In the genomic region with DNA sequence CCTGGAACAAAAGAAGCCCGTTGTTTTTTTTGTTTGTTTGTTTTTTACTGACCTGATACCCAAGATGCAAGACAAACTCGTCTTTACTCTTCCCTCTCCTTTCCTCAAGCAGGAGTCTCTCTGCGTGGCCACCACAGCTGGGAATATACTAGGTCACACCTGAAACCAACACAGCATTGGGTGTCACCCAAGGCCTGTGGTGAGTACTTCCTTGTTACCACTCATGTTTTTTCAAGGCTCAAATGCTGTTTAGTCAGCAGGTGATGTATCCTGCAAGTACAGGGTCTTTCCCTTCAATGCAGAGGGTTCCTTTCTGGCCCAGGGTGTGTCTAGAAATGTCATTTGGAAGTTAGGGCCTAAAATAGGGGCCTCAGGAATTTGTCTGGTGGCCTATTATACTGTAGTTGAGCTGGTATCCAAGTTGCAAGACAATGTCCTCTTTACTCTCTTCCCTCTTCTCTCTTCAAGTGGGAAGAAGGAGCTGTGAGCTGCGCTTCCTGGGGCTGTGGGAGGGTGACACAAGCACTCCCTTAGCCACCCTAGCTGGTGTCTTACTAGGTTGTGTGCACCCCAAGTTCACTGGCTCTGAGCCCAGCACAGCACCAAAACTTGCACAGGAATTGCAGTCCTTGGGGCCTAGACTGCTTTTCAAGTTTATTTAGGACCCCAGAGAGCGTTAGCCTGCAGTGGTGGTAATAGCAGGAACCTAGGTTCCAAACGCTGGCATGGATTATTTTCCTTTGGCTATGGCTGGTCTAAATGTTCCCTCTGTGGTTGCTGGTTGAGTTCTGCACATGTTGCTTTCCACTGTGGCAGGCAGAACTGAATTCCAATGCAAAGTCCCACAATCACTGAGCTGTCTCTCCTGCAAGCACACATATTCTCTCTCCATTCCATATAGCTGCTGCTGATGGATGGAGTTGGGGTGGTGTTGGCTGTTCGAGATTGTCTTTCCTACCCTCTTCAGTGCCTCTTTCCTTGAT, we compare ENCODE assay signal across 1 cellular context.
TF ChIP-seq lines count a peak whose summit lies in the region.

No MANE protein-coding gene starts in this region.

TF ChIP-seq in IMR-90, 13 proteins besides CTCF, POLR2A, EP300 and RAD21 (continued from another document):
- TF ChIP-seq RFX5 (IDR thresholded peaks at IDR 0.05; ENCODE audit: low read depth, low read length), result no peak
- no peak for TF ChIP-seq MAZ (IDR thresholded peaks at IDR 0.05; ENCODE audit: borderline replicate concordance, low read depth, low read length)
- TF ChIP-seq MXI1 (IDR thresholded peaks at IDR 0.05; ENCODE audit: borderline replicate concordance, low read depth, low read length), result no peak
- TF ChIP-seq FOS (IDR thresholded peaks at IDR 0.05; ENCODE audit: low read depth, low read length), result no peak
